In the genomic region with DNA sequence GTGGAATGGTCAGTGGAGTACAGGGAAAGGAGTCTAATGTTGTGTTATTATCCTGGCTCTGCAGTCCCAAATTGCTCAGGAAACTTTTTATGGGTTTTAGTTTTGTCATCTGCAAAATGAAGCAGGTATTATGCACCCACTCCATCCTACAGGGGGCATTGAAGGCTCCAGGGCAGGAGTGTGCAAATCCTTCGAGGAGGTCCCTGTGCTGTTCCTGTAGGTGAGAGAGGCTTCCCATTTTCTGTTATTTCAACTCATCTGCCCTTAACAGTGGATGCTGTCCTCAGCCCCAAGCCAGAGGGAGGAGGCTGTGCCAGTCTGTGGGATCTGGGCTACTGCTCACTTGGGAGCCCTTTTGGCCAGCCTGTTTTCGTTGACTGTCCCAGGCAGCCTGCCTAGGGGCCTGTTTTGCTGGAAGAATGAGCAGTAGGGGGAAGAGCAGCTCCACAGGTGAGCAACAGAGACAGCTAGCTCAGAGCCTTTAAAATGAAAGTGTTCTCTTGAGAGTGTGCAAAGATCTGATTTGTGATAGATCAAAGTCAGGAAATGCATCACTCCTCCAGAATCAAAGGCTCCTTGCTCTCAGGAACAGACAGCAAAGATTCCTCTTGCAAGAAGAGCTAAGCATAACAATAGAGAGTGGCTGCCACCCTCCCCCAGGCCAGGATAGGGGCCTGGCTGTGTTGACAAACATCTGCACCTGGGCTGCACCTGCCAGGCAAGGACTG, we compare ENCODE assay signal across 1 cellular context.
TF ChIP-seq lines count a peak whose summit lies in the region.

No MANE protein-coding gene starts in this region.

TF ChIP-seq in WTC11, 78 proteins besides CTCF, POLR2A, EP300 and RAD21 (continued from another document):
- peak; percentile 75; the same call in 1 of the 2 replicates for TF ChIP-seq TEAD1 (CRISPR knock-in tag; IDR thresholded peaks at IDR 0.05)
- TF ChIP-seq, protein P1, sequence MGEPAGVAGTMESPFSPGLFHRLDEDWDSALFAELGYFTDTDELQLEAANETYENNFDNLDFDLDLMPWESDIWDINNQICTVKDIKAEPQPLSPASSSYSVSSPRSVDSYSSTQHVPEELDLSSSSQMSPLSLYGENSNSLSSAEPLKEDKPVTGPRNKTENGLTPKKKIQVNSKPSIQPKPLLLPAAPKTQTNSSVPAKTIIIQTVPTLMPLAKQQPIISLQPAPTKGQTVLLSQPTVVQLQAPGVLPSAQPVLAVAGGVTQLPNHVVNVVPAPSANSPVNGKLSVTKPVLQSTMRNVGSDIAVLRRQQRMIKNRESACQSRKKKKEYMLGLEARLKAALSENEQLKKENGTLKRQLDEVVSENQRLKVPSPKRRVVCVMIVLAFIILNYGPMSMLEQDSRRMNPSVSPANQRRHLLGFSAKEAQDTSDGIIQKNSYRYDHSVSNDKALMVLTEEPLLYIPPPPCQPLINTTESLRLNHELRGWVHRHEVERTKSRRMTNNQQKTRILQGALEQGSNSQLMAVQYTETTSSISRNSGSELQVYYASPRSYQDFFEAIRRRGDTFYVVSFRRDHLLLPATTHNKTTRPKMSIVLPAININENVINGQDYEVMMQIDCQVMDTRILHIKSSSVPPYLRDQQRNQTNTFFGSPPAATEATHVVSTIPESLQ (CRISPR knock-in tag; IDR thresholded peaks at IDR 0.05) = no peak
- TF ChIP-seq, protein P2, sequence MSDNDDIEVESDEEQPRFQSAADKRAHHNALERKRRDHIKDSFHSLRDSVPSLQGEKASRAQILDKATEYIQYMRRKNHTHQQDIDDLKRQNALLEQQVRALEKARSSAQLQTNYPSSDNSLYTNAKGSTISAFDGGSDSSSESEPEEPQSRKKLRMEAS (CRISPR knock-in tag; IDR thresholded peaks at IDR 0.05) = peak; percentile 89
- TF ChIP-seq, protein P3, sequence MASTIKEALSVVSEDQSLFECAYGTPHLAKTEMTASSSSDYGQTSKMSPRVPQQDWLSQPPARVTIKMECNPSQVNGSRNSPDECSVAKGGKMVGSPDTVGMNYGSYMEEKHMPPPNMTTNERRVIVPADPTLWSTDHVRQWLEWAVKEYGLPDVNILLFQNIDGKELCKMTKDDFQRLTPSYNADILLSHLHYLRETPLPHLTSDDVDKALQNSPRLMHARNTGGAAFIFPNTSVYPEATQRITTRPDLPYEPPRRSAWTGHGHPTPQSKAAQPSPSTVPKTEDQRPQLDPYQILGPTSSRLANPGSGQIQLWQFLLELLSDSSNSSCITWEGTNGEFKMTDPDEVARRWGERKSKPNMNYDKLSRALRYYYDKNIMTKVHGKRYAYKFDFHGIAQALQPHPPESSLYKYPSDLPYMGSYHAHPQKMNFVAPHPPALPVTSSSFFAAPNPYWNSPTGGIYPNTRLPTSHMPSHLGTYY (CRISPR knock-in tag; IDR thresholded peaks at IDR 0.05) = 0 out of 2 replicates have a peak, but pooled peaks have one; percentile 14
- no peak for TF ChIP-seq FOXJ3 (CRISPR knock-in tag; IDR thresholded peaks at IDR 0.05; ENCODE audit: borderline replicate concordance)
- TF ChIP-seq, protein P4, sequence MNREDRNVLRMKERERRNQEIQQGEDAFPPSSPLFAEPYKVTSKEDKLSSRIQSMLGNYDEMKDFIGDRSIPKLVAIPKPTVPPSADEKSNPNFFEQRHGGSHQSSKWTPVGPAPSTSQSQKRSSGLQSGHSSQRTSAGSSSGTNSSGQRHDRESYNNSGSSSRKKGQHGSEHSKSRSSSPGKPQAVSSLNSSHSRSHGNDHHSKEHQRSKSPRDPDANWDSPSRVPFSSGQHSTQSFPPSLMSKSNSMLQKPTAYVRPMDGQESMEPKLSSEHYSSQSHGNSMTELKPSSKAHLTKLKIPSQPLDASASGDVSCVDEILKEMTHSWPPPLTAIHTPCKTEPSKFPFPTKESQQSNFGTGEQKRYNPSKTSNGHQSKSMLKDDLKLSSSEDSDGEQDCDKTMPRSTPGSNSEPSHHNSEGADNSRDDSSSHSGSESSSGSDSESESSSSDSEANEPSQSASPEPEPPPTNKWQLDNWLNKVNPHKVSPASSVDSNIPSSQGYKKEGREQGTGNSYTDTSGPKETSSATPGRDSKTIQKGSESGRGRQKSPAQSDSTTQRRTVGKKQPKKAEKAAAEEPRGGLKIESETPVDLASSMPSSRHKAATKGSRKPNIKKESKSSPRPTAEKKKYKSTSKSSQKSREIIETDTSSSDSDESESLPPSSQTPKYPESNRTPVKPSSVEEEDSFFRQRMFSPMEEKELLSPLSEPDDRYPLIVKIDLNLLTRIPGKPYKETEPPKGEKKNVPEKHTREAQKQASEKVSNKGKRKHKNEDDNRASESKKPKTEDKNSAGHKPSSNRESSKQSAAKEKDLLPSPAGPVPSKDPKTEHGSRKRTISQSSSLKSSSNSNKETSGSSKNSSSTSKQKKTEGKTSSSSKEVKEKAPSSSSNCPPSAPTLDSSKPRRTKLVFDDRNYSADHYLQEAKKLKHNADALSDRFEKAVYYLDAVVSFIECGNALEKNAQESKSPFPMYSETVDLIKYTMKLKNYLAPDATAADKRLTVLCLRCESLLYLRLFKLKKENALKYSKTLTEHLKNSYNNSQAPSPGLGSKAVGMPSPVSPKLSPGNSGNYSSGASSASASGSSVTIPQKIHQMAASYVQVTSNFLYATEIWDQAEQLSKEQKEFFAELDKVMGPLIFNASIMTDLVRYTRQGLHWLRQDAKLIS (CRISPR knock-in tag; IDR thresholded peaks at IDR 0.05; ENCODE audit: borderline replicate concordance) = no peak
- 0 out of 2 replicates have a peak, but pooled peaks have one; percentile 35 for TF ChIP-seq ZNF232 (CRISPR knock-in tag; IDR thresholded peaks at IDR 0.05)
- TF ChIP-seq, protein P5, sequence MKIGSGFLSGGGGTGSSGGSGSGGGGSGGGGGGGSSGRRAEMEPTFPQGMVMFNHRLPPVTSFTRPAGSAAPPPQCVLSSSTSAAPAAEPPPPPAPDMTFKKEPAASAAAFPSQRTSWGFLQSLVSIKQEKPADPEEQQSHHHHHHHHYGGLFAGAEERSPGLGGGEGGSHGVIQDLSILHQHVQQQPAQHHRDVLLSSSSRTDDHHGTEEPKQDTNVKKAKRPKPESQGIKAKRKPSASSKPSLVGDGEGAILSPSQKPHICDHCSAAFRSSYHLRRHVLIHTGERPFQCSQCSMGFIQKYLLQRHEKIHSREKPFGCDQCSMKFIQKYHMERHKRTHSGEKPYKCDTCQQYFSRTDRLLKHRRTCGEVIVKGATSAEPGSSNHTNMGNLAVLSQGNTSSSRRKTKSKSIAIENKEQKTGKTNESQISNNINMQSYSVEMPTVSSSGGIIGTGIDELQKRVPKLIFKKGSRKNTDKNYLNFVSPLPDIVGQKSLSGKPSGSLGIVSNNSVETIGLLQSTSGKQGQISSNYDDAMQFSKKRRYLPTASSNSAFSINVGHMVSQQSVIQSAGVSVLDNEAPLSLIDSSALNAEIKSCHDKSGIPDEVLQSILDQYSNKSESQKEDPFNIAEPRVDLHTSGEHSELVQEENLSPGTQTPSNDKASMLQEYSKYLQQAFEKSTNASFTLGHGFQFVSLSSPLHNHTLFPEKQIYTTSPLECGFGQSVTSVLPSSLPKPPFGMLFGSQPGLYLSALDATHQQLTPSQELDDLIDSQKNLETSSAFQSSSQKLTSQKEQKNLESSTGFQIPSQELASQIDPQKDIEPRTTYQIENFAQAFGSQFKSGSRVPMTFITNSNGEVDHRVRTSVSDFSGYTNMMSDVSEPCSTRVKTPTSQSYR (CRISPR knock-in tag; IDR thresholded peaks at IDR 0.05) = peak; percentile 97; the same call in 1 of the 2 replicates
